Comparison of ENCODE assay signal across 18 cellular contexts in the genomic region with DNA sequence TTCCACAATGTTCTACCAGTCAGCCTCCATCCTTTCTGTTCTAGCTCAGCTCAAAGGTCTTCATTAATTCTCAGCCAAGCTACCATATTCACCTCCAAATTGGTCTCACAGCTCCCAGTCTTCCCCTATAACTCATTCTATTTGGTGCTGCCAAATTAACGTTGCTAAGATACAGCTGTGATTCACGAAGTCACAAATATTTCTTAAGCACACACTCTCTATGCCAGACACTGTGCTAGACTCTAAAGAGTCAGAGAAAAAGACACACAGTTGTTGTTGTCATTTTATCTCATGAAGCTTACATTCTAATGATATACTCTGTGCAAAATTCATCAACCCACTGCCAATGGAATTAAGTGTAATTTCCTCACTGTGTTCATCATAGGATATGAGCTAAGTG.
DNase-seq lines count a peak whose midpoint lies in the region; ATAC-seq and TF ChIP-seq lines count a peak whose summit lies in the region.
"Had no signal": no experiment of that assay in that cellular context is flagged by ENCODE, and none has a peak within 500 bp of the region (broad histone marks: within the 10 kb centered on the region; RNA-seq: fewer than 3 reads in every experiment).

No MANE protein-coding gene starts in this region.

- H3K27ac ChIP-seq in IMR-90 (ENCODE audit: insufficient read depth, low read length) (no peak overlapping the region), PC-9 (no peak overlapping the region)
- H3K27ac ChIP-seq: gastroesophageal sphincter, WERI-Rb-1 had no signal

- POLR2A ChIA-PET in IMR-90 (lab: Charles Lee; ENCODE audit: unreplicated experiment) = no interaction called here
- POLR2A ChIA-PET in PC-9 (lab: Charles Lee; ENCODE audit: unreplicated experiment) = no interaction called here

- 60% methylated on average over 1 of the region's 2 CpGs; no CpG with 5 or more reads in 1 of the 2 experiments for WGBS in IMR-90 (ENCODE audit: extremely low coverage in 2 of 2, insufficient read length in 1 of 2), 2 experiments

- no peak overlapping the region for H2AK5ac ChIP-seq in IMR-90 (ENCODE audit: low read depth, low read length)

- H3K4me3 ChIP-seq in IMR-90 (ENCODE audit: insufficient read depth, low read depth, low read length) = no peak overlapping the region
- H3K4me3 ChIP-seq in kidney epithelial cell (ENCODE audit: low read depth, low read length) = no peak overlapping the region
- H3K4me3 ChIP-seq in PC-9 = no peak overlapping the region
- H3K4me3 ChIP-seq: gastroesophageal sphincter had no signal

- no peak overlapping the region for H3K4me3 Mint-ChIP-seq in brain
- H3K4me3 Mint-ChIP-seq: memory B cell, neural crest cell had no signal

- dilution Hi-C loops in IMR-90 (cut with HindIII; ENCODE audit: low sequenced_read_pairs, unreplicated experiment) = no loop called here

- H3K27ac Mint-ChIP-seq in brain = peak overlapping the region in 3 of 5 experiments; percentile 5 to 29 (median 13)
- H3K27ac Mint-ChIP-seq: memory B cell had no signal

- H2BK120ac ChIP-seq in IMR-90 (ENCODE audit: low read depth, low read length) = no peak overlapping the region

- H3K79me2 ChIP-seq in PC-9 (ENCODE audit: low read depth) = no peaks in the 10 kb centered on the region

- CTCF ChIA-PET in IMR-90 (lab: Yijun Ruan, JAX) = interaction anchor here (0.5 to 1.0 kb wide), 3 partner anchors 11 to 79 kb away, joined by 3 to 6 read pairs (median 5); no protein-coding TSS in a partner anchor
- CTCF ChIA-PET in PC-9 (lab: Charles Lee) = no interaction called here

- peak overlapping the region; percentile 20; the same call in 1 of the 2 replicates for H2BK20ac ChIP-seq in IMR-90 (ENCODE audit: low read depth, low read length)

- H4K5ac ChIP-seq in IMR-90 (ENCODE audit: low read depth, low read length) = no peak overlapping the region

- H2AFZ ChIP-seq in IMR-90 (replicated peaks; ENCODE audit: low read length, poor library complexity) (no peak overlapping the region), PC-9 (no peak overlapping the region)

- no peak for TF ChIP-seq POLR2A in IMR-90 (IDR thresholded peaks at IDR 0.05; ENCODE audit: low read depth, low read length)

- H3K4me2 ChIP-seq in IMR-90 (ENCODE audit: low read depth, low read length) (no peak overlapping the region; the same call in 1 of the 2 replicates), PC-9 (no peak overlapping the region)

- peak; percentile 28; the same call in 1 of the 2 replicates for ATAC-seq in IMR-90 (ENCODE audit: low read depth)
- ATAC-seq in HG03571 (IDR thresholded peaks at IDR 0.05; ENCODE audit: unreplicated experiment) = no peak
- ATAC-seq: gastroesophageal sphincter had no signal

- H3K23ac ChIP-seq in IMR-90 (ENCODE audit: low read depth, low read length) = peak overlapping the region; percentile 8; the same call in 1 of the 2 replicates

- H3K27me3 Mint-ChIP-seq in brain = peaks cover 2% of the 10 kb centered on the region

- H3K36me3 Mint-ChIP-seq in brain = peaks cover 7% of the 10 kb centered on the region
- H3K36me3 Mint-ChIP-seq: memory B cell had no signal

- no peak overlapping the region for H2BK5ac ChIP-seq in IMR-90 (ENCODE audit: low read depth, low read length, poor library complexity, severe bottlenecking)

- no peaks in the 10 kb centered on the region for H3K9me2 ChIP-seq in PC-9 (ENCODE audit: insufficient read depth)

- H4K20me1 ChIP-seq in IMR-90 (ENCODE audit: insufficient read depth, low read length) (no peaks in the 10 kb centered on the region), PC-9 (ENCODE audit: insufficient read depth) (no peaks in the 10 kb centered on the region)

- H3K27me3 ChIP-seq in IMR-90 (ENCODE audit: control insufficient read depth, insufficient read depth, low read length) = no peaks in the 10 kb centered on the region
- H3K27me3 ChIP-seq in kidney epithelial cell (ENCODE audit: control insufficient read depth, insufficient read depth, low read length) = no peaks in the 10 kb centered on the region
- no peaks in the 10 kb centered on the region for H3K27me3 ChIP-seq in PC-9 (ENCODE audit: insufficient read depth, low read depth)
- H3K27me3 ChIP-seq: gastroesophageal sphincter had no signal

- no peak overlapping the region; the same call in 2 of the 3 replicates for H2BK15ac ChIP-seq in IMR-90 (ENCODE audit: low read depth, low read length)

- peaks cover 8% of the 10 kb centered on the region for H3F3A ChIP-seq in PC-9 (ENCODE audit: insufficient read depth, low read depth)

- no peak overlapping the region for H2AK9ac ChIP-seq in IMR-90 (replicated peaks; ENCODE audit: low read depth, low read length, poor library complexity)

- intact Hi-C loops in IMR-90 (cut with micrococcal nuclease) = no loop called here
- intact Hi-C loops in PC-9 (cut with micrococcal nuclease; ENCODE audit: unreplicated experiment) = no loop called here

- H4K8ac ChIP-seq in IMR-90 (ENCODE audit: low read depth in 2 of 2, low read length in 2 of 2) = no peak overlapping the region

- DNase-seq in AG20443 (ENCODE audit: low spot score) (peak; percentile 33), IMR-90 (peak; percentile 53), kidney epithelial cell (ENCODE audit: low read depth) (peak; percentile 10), PC-9 (no peak), T1000 (lab: John Stamatoyannopoulos, UW) (no peak)
- DNase-seq in effector CD4-positive, alpha-beta T cell = no peak
- DNase-seq: activated effector memory CD4-positive, alpha-beta T cell treated with Interleukin-2 at 50 U/mL for 16 hours; aorta; DMS 273 treated with DMSO at 0.1 percent for 48 hours; NCI-H2029 treated with DMSO at 0.1 percent for 48 hours; NCI-H524; retina; WERI-Rb-1 had no signal

- no peak overlapping the region for H3K9ac ChIP-seq in IMR-90 (ENCODE audit: low read depth, low read length)

- H3K14ac ChIP-seq in IMR-90 (replicated peaks; ENCODE audit: low read depth, low read length) = peak overlapping the region; percentile 77

- peaks cover 13% of the 10 kb centered on the region for H3K4me1 Mint-ChIP-seq in brain
- H3K4me1 Mint-ChIP-seq: memory B cell had no signal

- no peaks in the 10 kb centered on the region for H3K9me3 Mint-ChIP-seq in brain
- H3K9me3 Mint-ChIP-seq: memory B cell, neural crest cell had no signal

- no peak for TF ChIP-seq CTCF in IMR-90 (conservative IDR thresholded peaks at IDR 0.05; ENCODE audit: low read depth, low read length)
- no peak for TF ChIP-seq CTCF in brain (conservative IDR thresholded peaks at IDR 0.05)
- no peak for TF ChIP-seq CTCF in kidney epithelial cell (IDR thresholded peaks at IDR 0.05; ENCODE audit: insufficient read depth, low read length, poor library complexity, severe bottlenecking)
- TF ChIP-seq CTCF in PC-9 (conservative IDR thresholded peaks at IDR 0.05) = no peak

- peaks cover 6% of the 10 kb centered on the region for H3K4me1 ChIP-seq in IMR-90 (ENCODE audit: control insufficient read depth, insufficient read depth, low read length)
- H3K4me1 ChIP-seq in PC-9 (replicated peaks; ENCODE audit: insufficient read depth) = peaks cover 12% of the 10 kb centered on the region
- H3K4me1 ChIP-seq: gastroesophageal sphincter had no signal

- no peak for TF ChIP-seq RAD21 in IMR-90 (IDR thresholded peaks at IDR 0.05; ENCODE audit: low read length)

- in situ Hi-C loops in IMR-90 (cut with MboI; ENCODE audit: low sequenced_read_pairs) = no loop called here

- H3K4ac ChIP-seq in IMR-90 (ENCODE audit: low read depth, low read length) = peak overlapping the region; percentile 14; the same call in 1 of the 2 replicates

- no TSS peak for BruUV-seq in IMR-90 (replicated peaks; lab: Mats Ljungman, UMichigan)
- BruUV-seq in PC-9 (replicated peaks; lab: Mats Ljungman, UMichigan) = no TSS peak

- no peaks in the 10 kb centered on the region for H3K36me3 ChIP-seq in IMR-90 (ENCODE audit: control insufficient read depth, insufficient read depth, low read length)
- H3K36me3 ChIP-seq in kidney epithelial cell (ENCODE audit: control insufficient read depth, insufficient read depth, low read length) = no peaks in the 10 kb centered on the region
- no peaks in the 10 kb centered on the region for H3K36me3 ChIP-seq in PC-9 (ENCODE audit: low read depth)
- H3K36me3 ChIP-seq: gastroesophageal sphincter, WERI-Rb-1 had no signal

- no peaks in the 10 kb centered on the region for H3K9me3 ChIP-seq in IMR-90 (ENCODE audit: control insufficient read depth, insufficient read depth, low read length)
- no peaks in the 10 kb centered on the region for H3K9me3 ChIP-seq in PC-9 (ENCODE audit: insufficient read depth, low read depth)
- H3K9me3 ChIP-seq: gastroesophageal sphincter had no signal

- H4K91ac ChIP-seq in IMR-90 (ENCODE audit: insufficient read depth, low read depth, low read length) = no peak overlapping the region

- 0 out of 2 replicates have a peak, but pooled peaks cover 5% of the 10 kb centered on the region for H3K9me1 ChIP-seq in IMR-90 (ENCODE audit: insufficient read depth, low read length)

- H3K56ac ChIP-seq in IMR-90 (ENCODE audit: extremely low read depth, insufficient read depth, low read length) = no peak overlapping the region

- H3K18ac ChIP-seq in IMR-90 (ENCODE audit: low read depth, low read length) = no peak overlapping the region

- H3K79me1 ChIP-seq in IMR-90 (ENCODE audit: low read depth in 1 of 2, low read length in 2 of 2) = peaks cover 0 to 15% of the 10 kb centered on the region in 2 experiments; a peak in 2 of 4 replicates

TF ChIP-seq in IMR-90, 13 proteins besides CTCF, POLR2A, EP300 and RAD21 (continues in another document):
- TF ChIP-seq BHLHE40 (IDR thresholded peaks at IDR 0.05; ENCODE audit: low read depth, low read length) (no peak), USF2 (IDR thresholded peaks at IDR 0.05; ENCODE audit: low read depth, low read length) (no peak), CHD1 (IDR thresholded peaks at IDR 0.05; ENCODE audit: low read depth, low read length) (no peak), MAFK (IDR thresholded peaks at IDR 0.05; ENCODE audit: low read depth, low read length) (no peak), SMC3 (IDR thresholded peaks at IDR 0.05; ENCODE audit: low read depth, low read length) (no peak), RFX5 (IDR thresholded peaks at IDR 0.05; ENCODE audit: low read depth, low read length) (no peak), RCOR1 (IDR thresholded peaks at IDR 0.05; ENCODE audit: insufficient replicate concordance, low read length) (no peak)

Comparison
In these comparisons a context has a peak if more than half of its experiments do, and no peak if none do; other contexts are left out.
1. DNase-seq: peak in AG20443 (single experiment), IMR-90 (single experiment) and kidney epithelial cell (single experiment); none in effector CD4-positive, alpha-beta T cell (single experiment), PC-9 (0 of 2) and T1000 (single experiment).